In genomic region chr1:172746091-172746949, GRCh38 we compare ENCODE assay signal across 8 cellular contexts.
DNase-seq lines count a peak whose midpoint lies in the region; ATAC-seq and TF ChIP-seq lines count a peak whose summit lies in the region.

No MANE protein-coding gene starts in this region.

- intact Hi-C loops in posterior cingulate gyrus (cut with DNase I): loop anchor here (10.0 kb wide), 1 partner anchor 678 kb away; no protein-coding TSS in a partner anchor

- TF ChIP-seq CTCF in hepatocyte (IDR thresholded peaks at IDR 0.05; ENCODE audit: poor library complexity) (no peak), suprapubic skin (IDR thresholded peaks at IDR 0.05) (no peak)

- H3K27ac ChIP-seq in hepatocyte (peak overlapping the region; percentile 76), suprapubic skin (peak overlapping the region; percentile 68)

- H3K27me3 Mint-ChIP-seq in activated naive CD8-positive, alpha-beta T cell treated with anti-CD3 and anti-CD28 coated beads for 36 hours: peaks cover 9% of the 10 kb centered on the region

- no peaks in the 10 kb centered on the region for H3K36me3 ChIP-seq in hepatocyte (replicated peaks; ENCODE audit: insufficient read depth, low read depth)
- no peaks in the 10 kb centered on the region for H3K36me3 ChIP-seq in suprapubic skin

- DNase-seq in stimulated activated naive CD4-positive, alpha-beta T cell (lab: John Stamatoyannopoulos, UW): peak in 4 of 6 experiments; percentile 15 to 76 (median 70)
- no peak for DNase-seq in stimulated activated naive CD4-positive, alpha-beta T cell treated with Interleukin-2 at 50 U/mL for 16 hours (lab: John Stamatoyannopoulos, UW)
- DNase-seq in NAMALWA (ENCODE audit: low spot score) (peak; percentile 89), hepatocyte (ENCODE audit: low spot score) (peak; percentile 70), suprapubic skin (ENCODE audit: low spot score in 2 of 2) (no peak), posterior cingulate gyrus (no peak)
- peak; percentile 34 for DNase-seq in activated naive CD8-positive, alpha-beta T cell treated with anti-CD3 and anti-CD28 coated beads for 36 hours

- H3K27ac Mint-ChIP-seq in activated naive CD8-positive, alpha-beta T cell treated with anti-CD3 and anti-CD28 coated beads for 36 hours: peak overlapping the region; percentile 43

- H3K4me3 Mint-ChIP-seq in activated naive CD8-positive, alpha-beta T cell treated with anti-CD3 and anti-CD28 coated beads for 36 hours: no peak overlapping the region

- H3K36me3 Mint-ChIP-seq in activated naive CD8-positive, alpha-beta T cell treated with anti-CD3 and anti-CD28 coated beads for 36 hours: no peaks in the 10 kb centered on the region

- no peaks in the 10 kb centered on the region for H3K9me3 ChIP-seq in hepatocyte (ENCODE audit: low read depth)
- no peaks in the 10 kb centered on the region for H3K9me3 ChIP-seq in suprapubic skin

- peak overlapping the region; percentile 13 for H3K4me2 ChIP-seq in hepatocyte

- peak; percentile 36 for TF ChIP-seq EP300 in suprapubic skin (IDR thresholded peaks at IDR 0.05)

- H3K9me3 Mint-ChIP-seq in activated naive CD8-positive, alpha-beta T cell treated with anti-CD3 and anti-CD28 coated beads for 36 hours: no peaks in the 10 kb centered on the region

- no peaks in the 10 kb centered on the region for H4K20me1 ChIP-seq in hepatocyte (ENCODE audit: insufficient read depth, poor library complexity, severe bottlenecking)

- H3K4me1 ChIP-seq in hepatocyte (ENCODE audit: insufficient read depth): peaks cover 17% of the 10 kb centered on the region
- peaks cover 11% of the 10 kb centered on the region for H3K4me1 ChIP-seq in suprapubic skin

- H3K79me2 ChIP-seq in hepatocyte: no peaks in the 10 kb centered on the region

- H3K9me2 ChIP-seq in hepatocyte (replicated peaks; ENCODE audit: insufficient read depth): no peaks in the 10 kb centered on the region

- H3K4me3 ChIP-seq in hepatocyte (no peak overlapping the region), suprapubic skin (no peak overlapping the region)

- WGBS in hepatocyte (ENCODE audit: low lambda C conversion rate, missing lambda C conversion rate): 55% methylated on average over 3 of the region's 3 CpGs
- 64% methylated on average over 3 of the region's 3 CpGs for WGBS in suprapubic skin

- H3K27me3 ChIP-seq in hepatocyte (no peaks in the 10 kb centered on the region), suprapubic skin (peaks cover 5% of the 10 kb centered on the region)

- no peak for TF ChIP-seq POLR2A in suprapubic skin (IDR thresholded peaks at IDR 0.05)

- peaks cover 34% of the 10 kb centered on the region for H3K4me1 Mint-ChIP-seq in activated naive CD8-positive, alpha-beta T cell treated with anti-CD3 and anti-CD28 coated beads for 36 hours

- ATAC-seq in HG02798 (IDR thresholded peaks at IDR 0.05; ENCODE audit: poor library complexity, unreplicated experiment): peak; percentile 88

- no peak overlapping the region for H2AFZ ChIP-seq in hepatocyte

Comparison
In these comparisons a context has a peak if more than half of its experiments do, and no peak if none do; other contexts are left out.
1. DNase-seq: peak in stimulated activated naive CD4-positive, alpha-beta T cell (4 of 6), NAMALWA (single experiment), activated naive CD8-positive, alpha-beta T cell treated with anti-CD3 and anti-CD28 coated beads for 36 hours (single experiment) and hepatocyte (single experiment); none in stimulated activated naive CD4-positive, alpha-beta T cell treated with Interleukin-2 at 50 U/mL for 16 hours (single experiment), suprapubic skin (0 of 2) and posterior cingulate gyrus (0 of 10).